In genomic region chr12:4290011-4290790, GRCh38 we compare ENCODE assay signal across 11 cellular contexts. TPM values are rescaled to one million over a fixed set of nuclear protein-coding genes. Genes with fewer than 3 reads are reported as not detected.
DNase-seq lines count a peak whose midpoint lies in the region; ATAC-seq and TF ChIP-seq lines count a peak whose summit lies in the region.
"Had no signal": no experiment of that assay in that cellular context is flagged by ENCODE, and none has a peak within 500 bp of the region (broad histone marks: within the 10 kb centered on the region; RNA-seq: fewer than 3 reads in every experiment).

No MANE protein-coding gene starts in this region.

- no peak overlapping the region for H3K4me3 ChIP-seq in Karpas-422 (ENCODE audit: low read length)
- H3K4me3 ChIP-seq: PC-9 had no signal

- H3K4me2 ChIP-seq in Karpas-422 (ENCODE audit: low read depth, low read length, poor library complexity, severe bottlenecking): no peak overlapping the region
- H3K4me2 ChIP-seq: PC-9 had no signal

- no peaks in the 10 kb centered on the region for H3K9me3 Mint-ChIP-seq in stimulated activated naive CD8-positive, alpha-beta T cell treated with anti-CD3 and anti-CD28 coated beads, Interleukin-15, Interleukin-2, amounts not matched to agents 100 ng/mL and 50 ng/mL, for 24 hours
- H3K9me3 Mint-ChIP-seq in central memory CD8-positive, alpha-beta T cell: no peaks in the 10 kb centered on the region
- no peaks in the 10 kb centered on the region for H3K9me3 Mint-ChIP-seq in neural crest cell
- H3K9me3 Mint-ChIP-seq: naive B cell had no signal

- H3K9ac ChIP-seq in Karpas-422 (ENCODE audit: low read length): no peak overlapping the region

- ATAC-seq in stimulated activated naive CD8-positive, alpha-beta T cell treated with anti-CD3 and anti-CD28 coated beads, Interleukin-15, Interleukin-2, amounts not matched to agents 100 U/mL and 50 U/mL, for 24 hours: no peak
- no peak for ATAC-seq in central memory CD8-positive, alpha-beta T cell (replicated peaks; ENCODE audit: extremely low read depth, poor library complexity, severe bottlenecking)
- ATAC-seq in HG02763 (IDR thresholded peaks at IDR 0.05; ENCODE audit: unreplicated experiment): no peak
- no peak for ATAC-seq in GM19035 (IDR thresholded peaks at IDR 0.05; ENCODE audit: unreplicated experiment)

- H4K20me1 ChIP-seq in Karpas-422 (ENCODE audit: insufficient read depth, low read depth, low read length): no peaks in the 10 kb centered on the region

- H3K4me1 Mint-ChIP-seq in stimulated activated naive CD8-positive, alpha-beta T cell treated with anti-CD3 and anti-CD28 coated beads, Interleukin-15, Interleukin-2, amounts not matched to agents 100 ng/mL and 50 ng/mL, for 24 hours (ENCODE audit: low read depth): peaks cover 99% of the 10 kb centered on the region
- H3K4me1 Mint-ChIP-seq in central memory CD8-positive, alpha-beta T cell: peaks cover 97% of the 10 kb centered on the region
- peaks cover 99% of the 10 kb centered on the region for H3K4me1 Mint-ChIP-seq in neural crest cell

- no peaks in the 10 kb centered on the region for H3K36me3 ChIP-seq in Karpas-422 (ENCODE audit: insufficient read depth, low read length)

- H3K27ac ChIP-seq in Karpas-422 (ENCODE audit: low read length): no peak overlapping the region
- H3K27ac ChIP-seq: PC-9 had no signal

- peak overlapping the region; percentile 17 for H3K27ac Mint-ChIP-seq in stimulated activated naive CD8-positive, alpha-beta T cell treated with anti-CD3 and anti-CD28 coated beads, Interleukin-15, Interleukin-2, amounts not matched to agents 100 ng/mL and 50 ng/mL, for 24 hours
- H3K27ac Mint-ChIP-seq in central memory CD8-positive, alpha-beta T cell (ENCODE audit: low read depth): peak overlapping the region; percentile 91
- H3K27ac Mint-ChIP-seq in neural crest cell (ENCODE audit: unreplicated experiment): peak overlapping the region; percentile 73

- H3K36me3 Mint-ChIP-seq in stimulated activated naive CD8-positive, alpha-beta T cell treated with anti-CD3 and anti-CD28 coated beads, Interleukin-15, Interleukin-2, amounts not matched to agents 100 ng/mL and 50 ng/mL, for 24 hours (ENCODE audit: low read depth): peaks cover 91% of the 10 kb centered on the region
- peaks cover 75% of the 10 kb centered on the region for H3K36me3 Mint-ChIP-seq in central memory CD8-positive, alpha-beta T cell (ENCODE audit: insufficient read depth)
- peaks cover 38% of the 10 kb centered on the region for H3K36me3 Mint-ChIP-seq in neural crest cell (ENCODE audit: low read depth)

- no peaks in the 10 kb centered on the region for H3K27me3 Mint-ChIP-seq in stimulated activated naive CD8-positive, alpha-beta T cell treated with anti-CD3 and anti-CD28 coated beads, Interleukin-15, Interleukin-2, amounts not matched to agents 100 ng/mL and 50 ng/mL, for 24 hours
- H3K27me3 Mint-ChIP-seq in central memory CD8-positive, alpha-beta T cell: no peaks in the 10 kb centered on the region
- no peaks in the 10 kb centered on the region for H3K27me3 Mint-ChIP-seq in neural crest cell (ENCODE audit: low read depth)
- H3K27me3 Mint-ChIP-seq: naive B cell had no signal

- H3K9me3 ChIP-seq in Karpas-422 (ENCODE audit: low read length): no peaks in the 10 kb centered on the region

- no peak for TF ChIP-seq CTCF in neural crest cell (conservative IDR thresholded peaks at IDR 0.05)

- no peaks in the 10 kb centered on the region for H3K79me2 ChIP-seq in Karpas-422 (ENCODE audit: low read length)

- no peak overlapping the region for H2AFZ ChIP-seq in Karpas-422 (ENCODE audit: low read length)
- H2AFZ ChIP-seq: PC-9 had no signal

- no peak for DNase-seq in stimulated activated naive CD8-positive, alpha-beta T cell treated with anti-CD3 and anti-CD28 coated beads, Interleukin-15, Interleukin-2, amounts not matched to agents 100 U/mL and 50 U/mL, for 24 hours
- DNase-seq in central memory CD8-positive, alpha-beta T cell (ENCODE audit: low spot score in 2 of 2): no peak
- DNase-seq in neural crest cell (ENCODE audit: low read depth, low spot score) (no peak), Karpas-422 (no peak), SHP77 treated with DMSO at 0.1 percent for 48 hours (lab: John Stamatoyannopoulos, UW) (no peak)
- DNase-seq: naive B cell, PC-9, T1000 had no signal

- peak overlapping the region; percentile 45 for H3K4me3 Mint-ChIP-seq in stimulated activated naive CD8-positive, alpha-beta T cell treated with anti-CD3 and anti-CD28 coated beads, Interleukin-15, Interleukin-2, amounts not matched to agents 100 ng/mL and 50 ng/mL, for 24 hours
- peak overlapping the region; percentile 19 for H3K4me3 Mint-ChIP-seq in central memory CD8-positive, alpha-beta T cell
- peak overlapping the region; percentile 58 for H3K4me3 Mint-ChIP-seq in neural crest cell

- H3K4me1 ChIP-seq in Karpas-422 (ENCODE audit: low read length): no peaks in the 10 kb centered on the region

- H3K27me3 ChIP-seq in Karpas-422 (ENCODE audit: low read length): no peaks in the 10 kb centered on the region

- no peaks in the 10 kb centered on the region for H3K9me2 ChIP-seq in Karpas-422 (replicated peaks; ENCODE audit: insufficient read depth, low read length)

RNA-seq across cellular contexts. Expression of gene CCND2, which starts 16.6 kb away (rescaled TPM):
- 186 TPM in 2 replicates for total RNA-seq in neural crest cell
- total RNA-seq in Karpas-422 (2014; rRNA removed; shearing (Covaris generic); ENCODE audit: low replicate concordance): 0.14 and 1.4 TPM in 2 replicates

RNA-seq across cellular contexts. Expression of gene TIGAR, which starts 30.8 kb away (rescaled TPM):
- total RNA-seq in neural crest cell: 15.4 and 18.1 TPM in 2 replicates
- 4.8 and 9.0 TPM in 2 replicates for total RNA-seq in Karpas-422 (2014; rRNA removed; shearing (Covaris generic); ENCODE audit: low replicate concordance)

Comparison
In these comparisons a context has a peak if more than half of its experiments do, and no peak if none do; other contexts are left out.
1. H3K27ac Mint-ChIP-seq: peak in every context shown above with its lines; median percentile 91 in central memory CD8-positive, alpha-beta T cell; 73 in neural crest cell; 17 in stimulated activated naive CD8-positive, alpha-beta T cell treated with anti-CD3 and anti-CD28 coated beads, Interleukin-15, Interleukin-2, amounts not matched to agents 100 ng/mL and 50 ng/mL, for 24 hours.
2. RNA of gene CCND2, which starts 16.6 kb away (total RNA-seq): 186 TPM in neural crest cell; 0.14 to 1.4 TPM in Karpas-422; every median in the first group is over 10 times any median in the second.
3. Peak in every context shown above with its lines, with median percentiles within 50 percentile points of each other: H3K4me3 Mint-ChIP-seq.